ENCODE assay signal across 8 cellular contexts in genomic region chr15:51731549-51732267, GRCh38.
DNase-seq lines count a peak whose midpoint lies in the region; ATAC-seq and TF ChIP-seq lines count a peak whose summit lies in the region.

No MANE protein-coding gene starts in this region.

- no peaks in the 10 kb centered on the region for H3K9me3 ChIP-seq in mucosa of stomach (ENCODE audit: control insufficient read depth, low read length)

- H3K9ac ChIP-seq in mucosa of stomach (ENCODE audit: low read length): peak overlapping the region; percentile 68

- in situ Hi-C loops in ACHN (cut with HindIII; ENCODE audit: low pct_ligation_motif_present, low pct_unique_long_range_greater_than_20kb, low sequenced_read_pairs): no loop called here

- POLR2A ChIA-PET in RWPE1 (lab: Yijun Ruan, JAX; ENCODE audit: low non-redundant PET): no interaction called here

- no peak for TF ChIP-seq CTCF in RWPE1 (conservative IDR thresholded peaks at IDR 0.05; ENCODE audit: low read depth)

- CTCF ChIA-PET in RWPE1 (lab: Yijun Ruan, JAX): interaction anchor here (1.0 to 1.1 kb wide), 2 partner anchors 26 to 63 kb away, joined by 3 to 7 read pairs; no protein-coding TSS in a partner anchor

- H3K36me3 ChIP-seq in mucosa of stomach (ENCODE audit: control insufficient read depth, insufficient read depth, low read length): no peaks in the 10 kb centered on the region

- ATAC-seq in GM18868 (IDR thresholded peaks at IDR 0.05; ENCODE audit: unreplicated experiment) (peak; percentile 55), HG03045 (IDR thresholded peaks at IDR 0.05; ENCODE audit: unreplicated experiment) (peak; percentile 63)

- no peak overlapping the region for H3K27ac ChIP-seq in RWPE1

- peaks cover 27% of the 10 kb centered on the region for H3K4me1 ChIP-seq in mucosa of stomach (ENCODE audit: control insufficient read depth, insufficient read depth, low read length)

- H3K4me3 ChIP-seq in mucosa of stomach (ENCODE audit: low read length): peak overlapping the region; percentile 17

- peak; percentile 57 for DNase-seq in ACHN
- DNase-seq in RWPE1 (ENCODE audit: low spot score): peak; percentile 25
- peak; percentile 66 for DNase-seq in central memory CD4-positive, alpha-beta T cell
- DNase-seq in DMS 273 treated with DMSO at 0.1 percent for 48 hours (lab: John Stamatoyannopoulos, UW): no peak
- DNase-seq in NCI-H510A treated with DMSO at 0.1 percent for 48 hours (lab: John Stamatoyannopoulos, UW): no peak

- no peaks in the 10 kb centered on the region for H3K27me3 ChIP-seq in mucosa of stomach (ENCODE audit: control insufficient read depth, insufficient read depth, low read length)

Comparison
In these comparisons a context has a peak if more than half of its experiments do, and no peak if none do; other contexts are left out.
1. DNase-seq: peak in ACHN (single experiment), RWPE1 (single experiment) and central memory CD4-positive, alpha-beta T cell (single experiment); none in DMS 273 treated with DMSO at 0.1 percent for 48 hours (single experiment) and NCI-H510A treated with DMSO at 0.1 percent for 48 hours (single experiment).